In genomic region chr17:51322390-51323029, GRCh38 we compare ENCODE assay signal across 8 cellular contexts.
DNase-seq lines count a peak whose midpoint lies in the region; ATAC-seq and TF ChIP-seq lines count a peak whose summit lies in the region.

No MANE protein-coding gene starts in this region.

- H3K27me3 ChIP-seq in GM23248 (replicated peaks; ENCODE audit: insufficient read depth) = no peaks in the 10 kb centered on the region
- no peaks in the 10 kb centered on the region for H3K27me3 ChIP-seq in Peyer's patch

- ATAC-seq in stimulated activated effector memory CD8-positive, alpha-beta T cell treated with anti-CD3 and anti-CD28 coated beads, Interleukin-12 subunit alpha, Interleukin-12 subunit beta, amount 100 ng/mL, for 72 hours = peak; percentile 66
- ATAC-seq in HG03280 (IDR thresholded peaks at IDR 0.05; ENCODE audit: unreplicated experiment) = no peak

- no peak overlapping the region for H3K4me3 ChIP-seq in GM23248
- no peak overlapping the region for H3K4me3 ChIP-seq in epithelial cell of proximal tubule (ENCODE audit: low read depth, low read length)
- H3K4me3 ChIP-seq in Peyer's patch = no peak overlapping the region

- H3K27ac Mint-ChIP-seq in stimulated activated effector memory CD8-positive, alpha-beta T cell treated with anti-CD3 and anti-CD28 coated beads, Interleukin-12 subunit alpha, Interleukin-12 subunit beta, amount 100 ng/mL, for 72 hours = no peak overlapping the region

- peaks cover 6% of the 10 kb centered on the region for H3K9me3 Mint-ChIP-seq in stimulated activated effector memory CD8-positive, alpha-beta T cell treated with anti-CD3 and anti-CD28 coated beads, Interleukin-12 subunit alpha, Interleukin-12 subunit beta, amount 100 ng/mL, for 72 hours

- no peaks in the 10 kb centered on the region for H3K36me3 Mint-ChIP-seq in stimulated activated effector memory CD8-positive, alpha-beta T cell treated with anti-CD3 and anti-CD28 coated beads, Interleukin-12 subunit alpha, Interleukin-12 subunit beta, amount 100 ng/mL, for 72 hours

- 1 to 5% methylated on average over 3 of the region's 3 CpGs for WGBS in GM23248 (ENCODE audit: low coverage in 1 of 2, low lambda C conversion rate in 2 of 2, missing lambda C conversion rate in 2 of 2), 2 experiments

- DNase-seq in ELF-1 (ENCODE audit: low read depth, low spot score) = peak; percentile 14
- DNase-seq in GM23248 = peak; percentile 46
- DNase-seq in NCI-H69 (lab: John Stamatoyannopoulos, UW) = peak; percentile 85
- peak; percentile 3 for DNase-seq in epithelial cell of proximal tubule (ENCODE audit: low read depth)
- DNase-seq in stimulated activated effector memory CD8-positive, alpha-beta T cell treated with anti-CD3 and anti-CD28 coated beads, Interleukin-12 subunit alpha, Interleukin-12 subunit beta, amount 100 ng/mL, for 72 hours (ENCODE audit: low spot score in 2 of 2) = no peak
- DNase-seq in Peyer's patch = no peak
- no peak for DNase-seq in activated CD8-positive, alpha-beta memory T cell treated with anti-CD3 and anti-CD28 coated beads, Interleukin-2, amount 50 U/mL, for 48 hours

- TF ChIP-seq CTCF in epithelial cell of proximal tubule (conservative IDR thresholded peaks at IDR 0.05; ENCODE audit: low read depth, low read length) (peak; percentile 57), Peyer's patch (IDR thresholded peaks at IDR 0.05) (peak in 3 of 6 experiments; percentile 21 to 30 (median 22))

- TF ChIP-seq POLR2A in Peyer's patch (IDR thresholded peaks at IDR 0.05) = no peak

- no peak overlapping the region for H3K4me3 Mint-ChIP-seq in stimulated activated effector memory CD8-positive, alpha-beta T cell treated with anti-CD3 and anti-CD28 coated beads, Interleukin-12 subunit alpha, Interleukin-12 subunit beta, amount 100 ng/mL, for 72 hours

- H3F3A ChIP-seq in GM23248 (ENCODE audit: insufficient read depth) = no peaks in the 10 kb centered on the region

- H4K20me1 ChIP-seq in GM23248 (ENCODE audit: insufficient read depth) = no peaks in the 10 kb centered on the region

- no peak overlapping the region for H3K4me2 ChIP-seq in GM23248 (ENCODE audit: unreplicated experiment)

- no peak overlapping the region for H3K27ac ChIP-seq in GM23248
- no peak overlapping the region for H3K27ac ChIP-seq in Peyer's patch

- no peaks in the 10 kb centered on the region for H3K9me3 ChIP-seq in GM23248 (ENCODE audit: low read depth)
- H3K9me3 ChIP-seq in Peyer's patch = peaks cover 0 to 8% (median 0%) of the 10 kb centered on the region in 4 donors

- H3K9ac ChIP-seq in GM23248 = no peak overlapping the region

- H2AFZ ChIP-seq in GM23248 = no peak overlapping the region

- H3K36me3 ChIP-seq in GM23248 (ENCODE audit: low read depth) (no peaks in the 10 kb centered on the region), Peyer's patch (no peaks in the 10 kb centered on the region)

- in situ Hi-C loops in GM23248 (cut with MboI) = loop anchor here (25.0 kb wide), 1 partner anchor 215 kb away; no protein-coding TSS in a partner anchor

- H3K4me1 ChIP-seq in GM23248 (ENCODE audit: insufficient read depth) = no peaks in the 10 kb centered on the region
- no peaks in the 10 kb centered on the region for H3K4me1 ChIP-seq in Peyer's patch

- H3K4me1 Mint-ChIP-seq in stimulated activated effector memory CD8-positive, alpha-beta T cell treated with anti-CD3 and anti-CD28 coated beads, Interleukin-12 subunit alpha, Interleukin-12 subunit beta, amount 100 ng/mL, for 72 hours = no peaks in the 10 kb centered on the region

- no peaks in the 10 kb centered on the region for H3K79me2 ChIP-seq in GM23248 (ENCODE audit: insufficient read depth)

- no peaks in the 10 kb centered on the region for H3K9me2 ChIP-seq in GM23248 (ENCODE audit: insufficient read depth)

Comparison
In these comparisons a context has a peak if more than half of its experiments do, and no peak if none do; other contexts are left out.
1. DNase-seq: peak in ELF-1 (single experiment), GM23248 (single experiment), NCI-H69 (single experiment) and epithelial cell of proximal tubule (single experiment); none in stimulated activated effector memory CD8-positive, alpha-beta T cell treated with anti-CD3 and anti-CD28 coated beads, Interleukin-12 subunit alpha, Interleukin-12 subunit beta, amount 100 ng/mL, for 72 hours (0 of 2), Peyer's patch (0 of 3) and activated CD8-positive, alpha-beta memory T cell treated with anti-CD3 and anti-CD28 coated beads, Interleukin-2, amount 50 U/mL, for 48 hours (single experiment).